1 cellular context compared by ENCODE assay signal in the genomic region with DNA sequence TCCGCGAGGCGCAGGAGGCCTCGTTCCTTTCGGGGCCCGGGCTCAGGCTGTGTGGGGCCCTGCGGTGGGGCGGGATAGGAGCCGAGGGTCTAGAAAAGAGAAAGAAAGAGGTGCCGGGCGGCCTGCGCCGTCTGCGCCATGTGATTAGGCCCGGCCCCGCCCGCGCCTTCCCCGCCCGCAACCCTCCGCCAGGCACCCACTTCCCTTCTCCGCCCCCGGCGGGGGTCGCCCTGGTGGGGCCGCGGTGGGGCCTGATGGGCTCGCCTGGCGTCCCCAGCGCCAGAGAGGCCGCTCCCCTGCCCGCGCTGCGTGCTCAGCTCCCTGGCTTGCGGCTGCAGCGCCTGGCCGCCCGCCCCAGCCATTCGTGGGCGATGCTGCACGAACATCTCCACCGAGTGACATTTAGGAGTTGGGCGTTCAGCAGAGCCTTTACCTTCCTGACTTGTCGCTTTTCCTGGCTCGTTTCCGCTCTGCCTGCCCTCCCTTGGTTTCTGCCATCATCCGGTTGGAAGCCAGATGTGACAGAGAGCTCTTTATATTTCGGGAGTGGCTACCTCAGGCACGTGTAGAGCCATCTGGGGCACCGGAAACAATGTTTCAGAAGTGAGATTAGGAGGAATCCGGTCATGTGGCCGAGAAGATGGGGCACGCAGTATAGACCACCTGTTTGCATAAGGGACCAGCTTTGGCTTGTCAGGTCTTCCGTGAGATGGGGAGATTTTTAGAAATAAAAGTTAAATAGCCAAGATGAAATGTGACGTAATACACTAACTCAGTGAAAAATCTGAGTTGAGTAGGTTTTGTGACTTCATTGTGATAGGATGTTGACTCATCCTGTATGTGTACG.
TF ChIP-seq lines count a peak whose summit lies in the region.

No MANE protein-coding gene starts in this region.

TF ChIP-seq in HepG2, 621 proteins besides CTCF, POLR2A, EP300 and RAD21 (continued from another document and continues in another):
- TF ChIP-seq NCOA2 (CRISPR knock-in tag; IDR thresholded peaks at IDR 0.05) (no peak; the same call in 1 of the 2 replicates), ZNF83 (CRISPR knock-in tag; IDR thresholded peaks at IDR 0.05; ENCODE audit: borderline replicate concordance) (no peak), ZSCAN29 (CRISPR knock-in tag; conservative IDR thresholded peaks at IDR 0.05) (no peak), FOXK1 (CRISPR knock-in tag; IDR thresholded peaks at IDR 0.05; ENCODE audit: borderline replicate concordance, low read depth) (no peak), MAZ (IDR thresholded peaks at IDR 0.05; ENCODE audit: borderline replicate concordance, low read depth, low read length) (no peak), MAZ (CRISPR knock-in tag; IDR thresholded peaks at IDR 0.05; ENCODE audit: low read depth) (peak; percentile 76), SOX5 (CRISPR knock-in tag; IDR thresholded peaks at IDR 0.05; ENCODE audit: borderline replicate concordance) (peak; percentile 75; the same call in 1 of the 2 replicates), ZNF644 (CRISPR knock-in tag; IDR thresholded peaks at IDR 0.05; ENCODE audit: low read depth) (0 out of 2 replicates have a peak, but pooled peaks have one; percentile 58), MAFG (CRISPR knock-in tag; IDR thresholded peaks at IDR 0.05) (no peak), RARA (CRISPR knock-in tag; IDR thresholded peaks at IDR 0.05) (peak; percentile 41), SP5 (CRISPR knock-in tag; IDR thresholded peaks at IDR 0.05; ENCODE audit: borderline replicate concordance, low read depth) (no peak), KAT8 (CRISPR knock-in tag; IDR thresholded peaks at IDR 0.05) (no peak; the same call in 1 of the 2 replicates), ZNF776 (CRISPR knock-in tag; IDR thresholded peaks at IDR 0.05) (peak; percentile 63; the same call in 1 of the 2 replicates), JDP2 (CRISPR knock-in tag; IDR thresholded peaks at IDR 0.05; ENCODE audit: borderline replicate concordance) (no peak; the same call in 1 of the 2 replicates), TIGD3 (CRISPR knock-in tag; IDR thresholded peaks at IDR 0.05; ENCODE audit: borderline replicate concordance) (no peak), HNRNPK (IDR thresholded peaks at IDR 0.05; ENCODE audit: low read depth, low read length, poor library complexity, severe bottlenecking) (peak; percentile 51), KLF12 (CRISPR knock-in tag; IDR thresholded peaks at IDR 0.05; ENCODE audit: borderline replicate concordance) (no peak; the same call in 1 of the 2 replicates), ZNF773 (CRISPR knock-in tag; IDR thresholded peaks at IDR 0.05; ENCODE audit: borderline replicate concordance) (peak; percentile 73; the same call in 1 of the 2 replicates), XBP1 (CRISPR knock-in tag; IDR thresholded peaks at IDR 0.05) (no peak), CAMTA2 (CRISPR knock-in tag; IDR thresholded peaks at IDR 0.05; ENCODE audit: borderline replicate concordance) (peak; percentile 82; the same call in 1 of the 2 replicates), THAP11 (CRISPR knock-in tag; IDR thresholded peaks at IDR 0.05) (peak; percentile 47), ZNF230 (CRISPR knock-in tag; IDR thresholded peaks at IDR 0.05) (peak; percentile 40; the same call in 1 of the 2 replicates), ZNF431 (CRISPR knock-in tag; IDR thresholded peaks at IDR 0.05; ENCODE audit: borderline replicate concordance, low read depth) (no peak; the same call in 1 of the 2 replicates), AHR (CRISPR knock-in tag; IDR thresholded peaks at IDR 0.05) (peak; percentile 68; the same call in 1 of the 2 replicates), ASH2L (IDR thresholded peaks at IDR 0.05; ENCODE audit: insufficient read length, low read depth, low read length) (peak; percentile 64), ARNT (IDR thresholded peaks at IDR 0.05) (no peak), E2F1 (CRISPR knock-in tag; IDR thresholded peaks at IDR 0.05) (peak; percentile 72), GMEB2 (CRISPR knock-in tag; IDR thresholded peaks at IDR 0.05; ENCODE audit: low read depth) (no peak), ZNF713 (CRISPR knock-in tag; IDR thresholded peaks at IDR 0.05) (peak; percentile 66; the same call in 1 of the 2 replicates), TEAD3 (CRISPR knock-in tag; optimal IDR thresholded peaks at IDR 0.05; ENCODE audit: borderline replicate concordance) (no peak), ZNF30 (CRISPR knock-in tag; IDR thresholded peaks at IDR 0.05) (no peak), ZNF772 (CRISPR knock-in tag; IDR thresholded peaks at IDR 0.05) (no peak; the same call in 1 of the 2 replicates), RNF2 (conservative IDR thresholded peaks at IDR 0.05; ENCODE audit: low read depth) (no peak), ZNF343 (CRISPR knock-in tag; IDR thresholded peaks at IDR 0.05) (peak; percentile 27; the same call in 1 of the 2 replicates), ZNF34 (CRISPR knock-in tag; IDR thresholded peaks at IDR 0.05; ENCODE audit: borderline replicate concordance) (0 out of 2 replicates have a peak, but pooled peaks have one; percentile 10), ZBTB38 (CRISPR knock-in tag; IDR thresholded peaks at IDR 0.05) (peak; percentile 69; the same call in 1 of the 2 replicates)
- TF ChIP-seq, protein P1, sequence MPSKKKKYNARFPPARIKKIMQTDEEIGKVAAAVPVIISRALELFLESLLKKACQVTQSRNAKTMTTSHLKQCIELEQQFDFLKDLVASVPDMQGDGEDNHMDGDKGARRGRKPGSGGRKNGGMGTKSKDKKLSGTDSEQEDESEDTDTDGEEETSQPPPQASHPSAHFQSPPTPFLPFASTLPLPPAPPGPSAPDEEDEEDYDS (CRISPR knock-in tag; IDR thresholded peaks at IDR 0.05): no peak
- TF ChIP-seq, protein P2, sequence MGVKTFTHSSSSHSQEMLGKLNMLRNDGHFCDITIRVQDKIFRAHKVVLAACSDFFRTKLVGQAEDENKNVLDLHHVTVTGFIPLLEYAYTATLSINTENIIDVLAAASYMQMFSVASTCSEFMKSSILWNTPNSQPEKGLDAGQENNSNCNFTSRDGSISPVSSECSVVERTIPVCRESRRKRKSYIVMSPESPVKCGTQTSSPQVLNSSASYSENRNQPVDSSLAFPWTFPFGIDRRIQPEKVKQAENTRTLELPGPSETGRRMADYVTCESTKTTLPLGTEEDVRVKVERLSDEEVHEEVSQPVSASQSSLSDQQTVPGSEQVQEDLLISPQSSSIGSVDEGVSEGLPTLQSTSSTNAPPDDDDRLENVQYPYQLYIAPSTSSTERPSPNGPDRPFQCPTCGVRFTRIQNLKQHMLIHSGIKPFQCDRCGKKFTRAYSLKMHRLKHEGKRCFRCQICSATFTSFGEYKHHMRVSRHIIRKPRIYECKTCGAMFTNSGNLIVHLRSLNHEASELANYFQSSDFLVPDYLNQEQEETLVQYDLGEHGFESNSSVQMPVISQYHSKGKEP (CRISPR knock-in tag; IDR thresholded peaks at IDR 0.05): no peak
- TF ChIP-seq, protein P3, sequence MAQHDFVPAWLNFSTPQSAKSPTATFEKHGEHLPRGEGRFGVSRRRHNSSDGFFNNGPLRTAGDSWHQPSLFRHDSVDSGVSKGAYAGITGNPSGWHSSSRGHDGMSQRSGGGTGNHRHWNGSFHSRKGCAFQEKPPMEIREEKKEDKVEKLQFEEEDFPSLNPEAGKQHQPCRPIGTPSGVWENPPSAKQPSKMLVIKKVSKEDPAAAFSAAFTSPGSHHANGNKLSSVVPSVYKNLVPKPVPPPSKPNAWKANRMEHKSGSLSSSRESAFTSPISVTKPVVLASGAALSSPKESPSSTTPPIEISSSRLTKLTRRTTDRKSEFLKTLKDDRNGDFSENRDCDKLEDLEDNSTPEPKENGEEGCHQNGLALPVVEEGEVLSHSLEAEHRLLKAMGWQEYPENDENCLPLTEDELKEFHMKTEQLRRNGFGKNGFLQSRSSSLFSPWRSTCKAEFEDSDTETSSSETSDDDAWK (CRISPR knock-in tag; IDR thresholded peaks at IDR 0.05): no peak
- TF ChIP-seq, protein P4, sequence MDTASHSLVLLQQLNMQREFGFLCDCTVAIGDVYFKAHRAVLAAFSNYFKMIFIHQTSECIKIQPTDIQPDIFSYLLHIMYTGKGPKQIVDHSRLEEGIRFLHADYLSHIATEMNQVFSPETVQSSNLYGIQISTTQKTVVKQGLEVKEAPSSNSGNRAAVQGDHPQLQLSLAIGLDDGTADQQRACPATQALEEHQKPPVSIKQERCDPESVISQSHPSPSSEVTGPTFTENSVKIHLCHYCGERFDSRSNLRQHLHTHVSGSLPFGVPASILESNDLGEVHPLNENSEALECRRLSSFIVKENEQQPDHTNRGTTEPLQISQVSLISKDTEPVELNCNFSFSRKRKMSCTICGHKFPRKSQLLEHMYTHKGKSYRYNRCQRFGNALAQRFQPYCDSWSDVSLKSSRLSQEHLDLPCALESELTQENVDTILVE (CRISPR knock-in tag; IDR thresholded peaks at IDR 0.05): no peak
- TF ChIP-seq, protein P5, sequence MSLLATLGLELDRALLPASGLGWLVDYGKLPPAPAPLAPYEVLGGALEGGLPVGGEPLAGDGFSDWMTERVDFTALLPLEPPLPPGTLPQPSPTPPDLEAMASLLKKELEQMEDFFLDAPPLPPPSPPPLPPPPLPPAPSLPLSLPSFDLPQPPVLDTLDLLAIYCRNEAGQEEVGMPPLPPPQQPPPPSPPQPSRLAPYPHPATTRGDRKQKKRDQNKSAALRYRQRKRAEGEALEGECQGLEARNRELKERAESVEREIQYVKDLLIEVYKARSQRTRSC (CRISPR knock-in tag; IDR thresholded peaks at IDR 0.05; ENCODE audit: low read depth): 0 out of 2 replicates have a peak, but pooled peaks have one; percentile 38
- TF ChIP-seq, protein P6, sequence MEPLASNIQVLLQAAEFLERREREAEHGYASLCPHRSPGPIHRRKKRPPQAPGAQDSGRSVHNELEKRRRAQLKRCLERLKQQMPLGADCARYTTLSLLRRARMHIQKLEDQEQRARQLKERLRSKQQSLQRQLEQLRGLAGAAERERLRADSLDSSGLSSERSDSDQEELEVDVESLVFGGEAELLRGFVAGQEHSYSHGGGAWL (CRISPR knock-in tag; IDR thresholded peaks at IDR 0.05): peak; percentile 22; the same call in 1 of the 2 replicates
- TF ChIP-seq, protein P7, sequence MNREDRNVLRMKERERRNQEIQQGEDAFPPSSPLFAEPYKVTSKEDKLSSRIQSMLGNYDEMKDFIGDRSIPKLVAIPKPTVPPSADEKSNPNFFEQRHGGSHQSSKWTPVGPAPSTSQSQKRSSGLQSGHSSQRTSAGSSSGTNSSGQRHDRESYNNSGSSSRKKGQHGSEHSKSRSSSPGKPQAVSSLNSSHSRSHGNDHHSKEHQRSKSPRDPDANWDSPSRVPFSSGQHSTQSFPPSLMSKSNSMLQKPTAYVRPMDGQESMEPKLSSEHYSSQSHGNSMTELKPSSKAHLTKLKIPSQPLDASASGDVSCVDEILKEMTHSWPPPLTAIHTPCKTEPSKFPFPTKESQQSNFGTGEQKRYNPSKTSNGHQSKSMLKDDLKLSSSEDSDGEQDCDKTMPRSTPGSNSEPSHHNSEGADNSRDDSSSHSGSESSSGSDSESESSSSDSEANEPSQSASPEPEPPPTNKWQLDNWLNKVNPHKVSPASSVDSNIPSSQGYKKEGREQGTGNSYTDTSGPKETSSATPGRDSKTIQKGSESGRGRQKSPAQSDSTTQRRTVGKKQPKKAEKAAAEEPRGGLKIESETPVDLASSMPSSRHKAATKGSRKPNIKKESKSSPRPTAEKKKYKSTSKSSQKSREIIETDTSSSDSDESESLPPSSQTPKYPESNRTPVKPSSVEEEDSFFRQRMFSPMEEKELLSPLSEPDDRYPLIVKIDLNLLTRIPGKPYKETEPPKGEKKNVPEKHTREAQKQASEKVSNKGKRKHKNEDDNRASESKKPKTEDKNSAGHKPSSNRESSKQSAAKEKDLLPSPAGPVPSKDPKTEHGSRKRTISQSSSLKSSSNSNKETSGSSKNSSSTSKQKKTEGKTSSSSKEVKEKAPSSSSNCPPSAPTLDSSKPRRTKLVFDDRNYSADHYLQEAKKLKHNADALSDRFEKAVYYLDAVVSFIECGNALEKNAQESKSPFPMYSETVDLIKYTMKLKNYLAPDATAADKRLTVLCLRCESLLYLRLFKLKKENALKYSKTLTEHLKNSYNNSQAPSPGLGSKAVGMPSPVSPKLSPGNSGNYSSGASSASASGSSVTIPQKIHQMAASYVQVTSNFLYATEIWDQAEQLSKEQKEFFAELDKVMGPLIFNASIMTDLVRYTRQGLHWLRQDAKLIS (CRISPR knock-in tag; IDR thresholded peaks at IDR 0.05): peak; percentile 53; the same call in 1 of the 2 replicates
- TF ChIP-seq, protein P8, sequence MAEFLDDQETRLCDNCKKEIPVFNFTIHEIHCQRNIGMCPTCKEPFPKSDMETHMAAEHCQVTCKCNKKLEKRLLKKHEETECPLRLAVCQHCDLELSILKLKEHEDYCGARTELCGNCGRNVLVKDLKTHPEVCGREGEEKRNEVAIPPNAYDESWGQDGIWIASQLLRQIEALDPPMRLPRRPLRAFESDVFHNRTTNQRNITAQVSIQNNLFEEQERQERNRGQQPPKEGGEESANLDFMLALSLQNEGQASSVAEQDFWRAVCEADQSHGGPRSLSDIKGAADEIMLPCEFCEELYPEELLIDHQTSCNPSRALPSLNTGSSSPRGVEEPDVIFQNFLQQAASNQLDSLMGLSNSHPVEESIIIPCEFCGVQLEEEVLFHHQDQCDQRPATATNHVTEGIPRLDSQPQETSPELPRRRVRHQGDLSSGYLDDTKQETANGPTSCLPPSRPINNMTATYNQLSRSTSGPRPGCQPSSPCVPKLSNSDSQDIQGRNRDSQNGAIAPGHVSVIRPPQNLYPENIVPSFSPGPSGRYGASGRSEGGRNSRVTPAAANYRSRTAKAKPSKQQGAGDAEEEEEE (CRISPR knock-in tag; IDR thresholded peaks at IDR 0.05; ENCODE audit: borderline replicate concordance): no peak
